Comparison of ENCODE assay signal across 3 cellular contexts in the genomic region with DNA sequence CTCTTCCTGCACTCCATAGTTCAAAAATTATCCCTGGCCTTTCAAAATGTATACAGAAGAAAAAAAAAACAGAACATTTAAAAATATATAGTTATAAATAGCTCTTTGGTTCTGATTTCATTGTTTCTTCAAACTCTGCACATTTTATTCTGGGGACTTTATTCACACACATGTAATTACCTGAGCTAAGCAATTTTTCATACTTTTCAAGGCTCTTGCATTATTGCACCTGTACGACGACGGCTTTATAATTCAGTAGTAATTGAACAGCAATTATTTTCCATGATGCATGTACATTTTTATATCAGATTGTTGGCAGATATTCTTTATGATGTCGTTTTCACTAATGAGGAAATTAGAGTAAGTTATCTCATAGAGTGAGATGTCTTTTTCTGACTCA.
TF ChIP-seq lines count a peak whose summit lies in the region.

No MANE protein-coding gene starts in this region.

TF ChIP-seq in HepG2, 621 proteins besides CTCF, POLR2A, EP300 and RAD21:
- peak; percentile 72 for TF ChIP-seq MAFF (IDR thresholded peaks at IDR 0.05; ENCODE audit: low read depth, low read length)
- peak; percentile 56 to 84; a peak in 3 of 4 replicates for TF ChIP-seq MAFK (conservative IDR thresholded peaks at IDR 0.05 in 1 of 2, IDR thresholded peaks at IDR 0.05 in 1 of 2; ENCODE audit: low read length in 2 of 2)
- TF ChIP-seq FUBP1 (CRISPR knock-in tag; IDR thresholded peaks at IDR 0.05; ENCODE audit: borderline replicate concordance), result no peak

TF ChIP-seq in A549, 52 proteins besides CTCF, POLR2A, EP300 and RAD21:
- TF ChIP-seq MAFK (IDR thresholded peaks at IDR 0.05; ENCODE audit: partially characterized antibody) (peak; percentile 66), RNF2 (IDR thresholded peaks at IDR 0.05; ENCODE audit: borderline replicate concordance, low read depth) (no peak), E2F6 (IDR thresholded peaks at IDR 0.05; ENCODE audit: borderline replicate concordance, low read depth) (no peak)
- TF ChIP-seq, protein P1, sequence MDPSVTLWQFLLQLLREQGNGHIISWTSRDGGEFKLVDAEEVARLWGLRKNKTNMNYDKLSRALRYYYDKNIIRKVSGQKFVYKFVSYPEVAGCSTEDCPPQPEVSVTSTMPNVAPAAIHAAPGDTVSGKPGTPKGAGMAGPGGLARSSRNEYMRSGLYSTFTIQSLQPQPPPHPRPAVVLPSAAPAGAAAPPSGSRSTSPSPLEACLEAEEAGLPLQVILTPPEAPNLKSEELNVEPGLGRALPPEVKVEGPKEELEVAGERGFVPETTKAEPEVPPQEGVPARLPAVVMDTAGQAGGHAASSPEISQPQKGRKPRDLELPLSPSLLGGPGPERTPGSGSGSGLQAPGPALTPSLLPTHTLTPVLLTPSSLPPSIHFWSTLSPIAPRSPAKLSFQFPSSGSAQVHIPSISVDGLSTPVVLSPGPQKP (IDR thresholded peaks at IDR 0.05; ENCODE audit: low read depth, low read length), result no peak

TF ChIP-seq in IMR-90, 13 proteins besides CTCF, POLR2A, EP300 and RAD21:
- TF ChIP-seq MAZ (IDR thresholded peaks at IDR 0.05; ENCODE audit: borderline replicate concordance, low read depth, low read length) (no peak), MAFK (IDR thresholded peaks at IDR 0.05; ENCODE audit: low read depth, low read length) (peak; percentile 78), CEBPB (IDR thresholded peaks at IDR 0.05; ENCODE audit: low read depth, low read length) (no peak)
